In genomic region chr3:152267319-152267689, GRCh38 we compare ENCODE assay signal across 9 cellular contexts. TPM values are rescaled to one million over a fixed set of nuclear protein-coding genes. Genes with fewer than 3 reads are reported as not detected.
DNase-seq lines count a peak whose midpoint lies in the region; ATAC-seq and TF ChIP-seq lines count a peak whose summit lies in the region.
"Had no signal": no experiment of that assay in that cellular context is flagged by ENCODE, and none has a peak within 500 bp of the region (broad histone marks: within the 10 kb centered on the region; RNA-seq: fewer than 3 reads in every experiment).

No MANE protein-coding gene starts in this region.

- H3K4me1 ChIP-seq in body of pancreas = peaks cover 31% of the 10 kb centered on the region

- H3K4me3 ChIP-seq in body of pancreas = no peak overlapping the region

- DNase-seq in stimulated activated naive CD8-positive, alpha-beta T cell treated with anti-CD3 and anti-CD28 coated beads, Interleukin-15, Interleukin-2, amounts not matched to agents 100 U/mL and 50 U/mL, for 24 hours = no peak
- DNase-seq in body of pancreas (no peak), naive B cell (no peak), NCI-H2196 (lab: John Stamatoyannopoulos, UW; ENCODE audit: unreplicated experiment) (no peak), epidermal melanocyte (ENCODE audit: insufficient read length, low spot score) (no peak)
- DNase-seq: stimulated activated CD4-positive, alpha-beta T cell treated with anti-CD3 and anti-CD28 coated beads, Interleukin-1b, Interleukin-23, amount 100 ng/mL, for 48 hours had no signal

- H3K4me1 Mint-ChIP-seq in stimulated activated naive CD8-positive, alpha-beta T cell treated with anti-CD3 and anti-CD28 coated beads, Interleukin-15, Interleukin-2, amounts not matched to agents 100 ng/mL and 50 ng/mL, for 24 hours (ENCODE audit: low read depth) = peaks cover 66% of the 10 kb centered on the region
- peaks cover 45 to 60% (median 55%) of the 10 kb centered on the region in 3 donors for H3K4me1 Mint-ChIP-seq in naive B cell

- intact Hi-C loops in body of pancreas (cut with DNase I) = no loop called here

- H3K9me3 Mint-ChIP-seq in stimulated activated naive CD8-positive, alpha-beta T cell treated with anti-CD3 and anti-CD28 coated beads, Interleukin-15, Interleukin-2, amounts not matched to agents 100 ng/mL and 50 ng/mL, for 24 hours = no peaks in the 10 kb centered on the region
- H3K9me3 Mint-ChIP-seq in naive B cell = no peaks in the 10 kb centered on the region

- H3K4me3 Mint-ChIP-seq in stimulated activated naive CD8-positive, alpha-beta T cell treated with anti-CD3 and anti-CD28 coated beads, Interleukin-15, Interleukin-2, amounts not matched to agents 100 ng/mL and 50 ng/mL, for 24 hours = peak overlapping the region; percentile 88
- H3K4me3 Mint-ChIP-seq in naive B cell = peak overlapping the region; percentile 69 to 100 (median 98)

- H3K27ac ChIP-seq in body of pancreas = peak overlapping the region; percentile 97 to 98 (median 98)

- H3K27me3 ChIP-seq in body of pancreas = no peaks in the 10 kb centered on the region

- no peaks in the 10 kb centered on the region for H3K9me3 ChIP-seq in body of pancreas

- peaks cover 31% of the 10 kb centered on the region for H3K36me3 Mint-ChIP-seq in stimulated activated naive CD8-positive, alpha-beta T cell treated with anti-CD3 and anti-CD28 coated beads, Interleukin-15, Interleukin-2, amounts not matched to agents 100 ng/mL and 50 ng/mL, for 24 hours (ENCODE audit: low read depth)
- peaks cover 0 to 10% of the 10 kb centered on the region in 2 donors for H3K36me3 Mint-ChIP-seq in naive B cell

- no peak for TF ChIP-seq CTCF in body of pancreas (IDR thresholded peaks at IDR 0.05)

- no peak for TF ChIP-seq POLR2A in body of pancreas (IDR thresholded peaks at IDR 0.05)

- H3K27ac Mint-ChIP-seq in stimulated activated naive CD8-positive, alpha-beta T cell treated with anti-CD3 and anti-CD28 coated beads, Interleukin-15, Interleukin-2, amounts not matched to agents 100 ng/mL and 50 ng/mL, for 24 hours = peak overlapping the region; percentile 93
- peak overlapping the region; percentile 62 to 99 (median 89) for H3K27ac Mint-ChIP-seq in naive B cell

- WGBS in body of pancreas, 2 donors = 59 to 69% methylated on average over 5 of the region's 5 CpGs

- no peaks in the 10 kb centered on the region for H3K36me3 ChIP-seq in body of pancreas (replicated peaks in 1 of 2; ENCODE audit: insufficient read depth in 1 of 2, low read depth in 2 of 2)

- ATAC-seq in stimulated activated naive CD8-positive, alpha-beta T cell treated with anti-CD3 and anti-CD28 coated beads, Interleukin-15, Interleukin-2, amounts not matched to agents 100 U/mL and 50 U/mL, for 24 hours = no peak
- ATAC-seq in body of pancreas (no peak), naive B cell (ENCODE audit: low read depth in 2 of 2) (no peak), GM19023 (IDR thresholded peaks at IDR 0.05; ENCODE audit: unreplicated experiment) (no peak), HG03097 (IDR thresholded peaks at IDR 0.05; ENCODE audit: low FRiP score, unreplicated experiment) (no peak)

- no peaks in the 10 kb centered on the region for H3K27me3 Mint-ChIP-seq in stimulated activated naive CD8-positive, alpha-beta T cell treated with anti-CD3 and anti-CD28 coated beads, Interleukin-15, Interleukin-2, amounts not matched to agents 100 ng/mL and 50 ng/mL, for 24 hours
- no peaks in the 10 kb centered on the region for H3K27me3 Mint-ChIP-seq in naive B cell

RNA-seq across cellular contexts. Expression of gene MBNL1, which starts 1.4 kb away (rescaled TPM):
- 10 to 100 TPM; 77.3 to 82.4 TPM for total RNA-seq in body of pancreas
- polyA plus RNA-seq in naive B cell (ENCODE audit: low read depth in 6 of 6) = 100 to 1,000 TPM; 188 to 346 (median 260) TPM
